9 cellular contexts compared by ENCODE assay signal in the genomic region with DNA sequence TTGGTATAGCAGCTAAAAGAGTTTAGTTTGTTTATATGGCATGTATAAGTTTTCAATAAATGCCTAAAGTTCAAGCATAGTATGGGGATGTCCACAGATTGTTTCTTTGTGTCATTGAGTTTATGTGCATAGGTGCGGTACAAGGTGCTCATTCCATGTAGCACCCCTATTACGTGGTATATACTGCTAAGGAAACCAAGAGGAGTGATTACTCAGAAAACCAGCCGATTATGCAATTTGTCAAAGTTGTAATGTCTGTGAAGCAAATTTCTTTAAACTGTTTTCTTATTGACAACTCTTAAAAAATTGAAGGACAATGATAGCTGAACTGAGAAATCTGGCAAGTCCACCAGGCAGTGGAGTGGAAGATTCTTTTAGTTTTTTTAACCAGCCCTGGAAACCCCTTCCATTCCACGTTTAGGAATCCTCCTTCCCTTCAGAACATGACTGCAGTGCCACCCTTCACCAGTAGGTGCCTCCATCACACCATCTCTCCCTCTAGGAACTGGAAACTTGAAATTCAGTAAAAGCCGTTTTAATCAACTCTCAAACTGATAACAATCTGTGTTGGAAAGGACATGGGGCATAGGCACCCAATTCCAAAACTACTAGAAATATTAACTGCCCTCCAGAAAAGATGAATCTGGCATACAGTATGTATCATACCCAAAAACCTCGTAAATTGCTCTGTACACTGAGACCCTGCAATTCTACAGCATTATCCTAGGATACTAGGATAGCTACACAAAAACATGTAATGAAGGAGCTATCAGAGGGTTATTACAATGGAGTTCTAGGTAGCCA. TPM values are rescaled to one million over a fixed set of nuclear protein-coding genes. Genes with fewer than 3 reads are reported as not detected.
DNase-seq lines count a peak whose midpoint lies in the region; ATAC-seq, FAIRE-seq and TF ChIP-seq lines count a peak whose summit lies in the region.
"Had no signal": no experiment of that assay in that cellular context is flagged by ENCODE, and none has a peak within 500 bp of the region (broad histone marks: within the 10 kb centered on the region; RNA-seq: fewer than 3 reads in every experiment).

No MANE protein-coding gene starts in this region.

- H3K9ac ChIP-seq in Karpas-422 (ENCODE audit: low read length), result no peak overlapping the region

- TF ChIP-seq CTCF in glutamatergic neuron (IDR thresholded peaks at IDR 0.05; ENCODE audit: partially characterized antibody, unreplicated experiment) (peak; percentile 97), progenitor cell of endocrine pancreas (IDR thresholded peaks at IDR 0.05; ENCODE audit: unreplicated experiment) (peak; percentile 94)

- H3K4me1 Mint-ChIP-seq in activated naive CD4-positive, alpha-beta T cell treated with anti-CD3 and anti-CD28 coated beads, Interleukin-2, amount 10 ng/mL, durations not matched to agents 7 days and 5 days, result peaks cover 23% of the 10 kb centered on the region
- H3K4me1 Mint-ChIP-seq in glutamatergic neuron (ENCODE audit: low read depth, unreplicated experiment) (no peaks in the 10 kb centered on the region), progenitor cell of endocrine pancreas (ENCODE audit: low read depth) (no peaks in the 10 kb centered on the region)

- H3K4me1 ChIP-seq in Karpas-422 (ENCODE audit: low read length), result no peaks in the 10 kb centered on the region

- H3K79me2 ChIP-seq in Karpas-422 (ENCODE audit: low read length), result no peaks in the 10 kb centered on the region

- no peak overlapping the region for H3K27ac Mint-ChIP-seq in activated naive CD4-positive, alpha-beta T cell treated with anti-CD3 and anti-CD28 coated beads, Interleukin-2, amount 10 ng/mL, durations not matched to agents 7 days and 5 days
- H3K27ac Mint-ChIP-seq in glutamatergic neuron (ENCODE audit: unreplicated experiment) (no peak overlapping the region), progenitor cell of endocrine pancreas (no peak overlapping the region)
- H3K27ac Mint-ChIP-seq: activated naive CD8-positive, alpha-beta T cell had no signal

- H3K27me3 Mint-ChIP-seq in activated naive CD4-positive, alpha-beta T cell treated with anti-CD3 and anti-CD28 coated beads, Interleukin-2, amount 10 ng/mL, durations not matched to agents 7 days and 5 days, result no peaks in the 10 kb centered on the region
- H3K27me3 Mint-ChIP-seq in glutamatergic neuron (ENCODE audit: unreplicated experiment), result no peaks in the 10 kb centered on the region
- H3K27me3 Mint-ChIP-seq in progenitor cell of endocrine pancreas, result no peaks in the 10 kb centered on the region
- H3K27me3 Mint-ChIP-seq: activated naive CD8-positive, alpha-beta T cell had no signal

- H3K4me3 Mint-ChIP-seq in activated naive CD4-positive, alpha-beta T cell treated with anti-CD3 and anti-CD28 coated beads, Interleukin-2, amount 10 ng/mL, durations not matched to agents 7 days and 5 days, result no peak overlapping the region
- no peak overlapping the region for H3K4me3 Mint-ChIP-seq in glutamatergic neuron (ENCODE audit: unreplicated experiment)
- no peak overlapping the region for H3K4me3 Mint-ChIP-seq in progenitor cell of endocrine pancreas (ENCODE audit: low read depth)
- H3K4me3 Mint-ChIP-seq: activated naive CD8-positive, alpha-beta T cell had no signal

- H3K27ac ChIP-seq in Karpas-422 (ENCODE audit: low read length), result no peak overlapping the region

- no peak overlapping the region for H2AFZ ChIP-seq in Karpas-422 (ENCODE audit: low read length)

- CTCF ChIA-PET in activated naive CD4-positive, alpha-beta T cell treated with anti-CD3 and anti-CD28 coated beads, Interleukin-2, amount 10 ng/mL, durations not matched to agents 7 days and 5 days (lab: Charles Lee), result interaction anchor here (0.9 to 4.6 kb wide), 29 partner anchors 15 to 340 kb away, joined by 3 to 30 read pairs (median 5); partner anchors contain the start of genes DCUN1D3 and LYRM1

- no peaks in the 10 kb centered on the region for H3K9me3 Mint-ChIP-seq in activated naive CD4-positive, alpha-beta T cell treated with anti-CD3 and anti-CD28 coated beads, Interleukin-2, amount 10 ng/mL, durations not matched to agents 7 days and 5 days
- H3K9me3 Mint-ChIP-seq in glutamatergic neuron (ENCODE audit: unreplicated experiment), result no peaks in the 10 kb centered on the region
- no peaks in the 10 kb centered on the region for H3K9me3 Mint-ChIP-seq in progenitor cell of endocrine pancreas (ENCODE audit: low read depth)

- peaks cover 14% of the 10 kb centered on the region for H3K36me3 Mint-ChIP-seq in activated naive CD4-positive, alpha-beta T cell treated with anti-CD3 and anti-CD28 coated beads, Interleukin-2, amount 10 ng/mL, durations not matched to agents 7 days and 5 days
- no peaks in the 10 kb centered on the region for H3K36me3 Mint-ChIP-seq in glutamatergic neuron (ENCODE audit: unreplicated experiment)
- H3K36me3 Mint-ChIP-seq in progenitor cell of endocrine pancreas (ENCODE audit: insufficient read depth), result peaks cover 5% of the 10 kb centered on the region
- H3K36me3 Mint-ChIP-seq: activated naive CD8-positive, alpha-beta T cell had no signal

- H3K9me2 ChIP-seq in Karpas-422 (replicated peaks; ENCODE audit: insufficient read depth, low read length), result no peaks in the 10 kb centered on the region

- no peaks in the 10 kb centered on the region for H3K9me3 ChIP-seq in Karpas-422 (ENCODE audit: low read length)

- no peak for ATAC-seq in GM19328 (IDR thresholded peaks at IDR 0.05; ENCODE audit: unreplicated experiment)

- H3K36me3 ChIP-seq in Karpas-422 (ENCODE audit: insufficient read depth, low read length), result peaks cover 5% of the 10 kb centered on the region; the same call in 1 of the 2 replicates

- no peaks in the 10 kb centered on the region for H3K27me3 ChIP-seq in Karpas-422 (ENCODE audit: low read length)

- H3K4me2 ChIP-seq in Karpas-422 (ENCODE audit: low read depth, low read length, poor library complexity, severe bottlenecking), result no peak overlapping the region

- no peak overlapping the region for H3K4me3 ChIP-seq in Karpas-422 (ENCODE audit: low read length)

- H4K20me1 ChIP-seq in Karpas-422 (ENCODE audit: insufficient read depth, low read depth, low read length), result no peaks in the 10 kb centered on the region

- no peak for FAIRE-seq in urothelium cell line (lab: Jason Lieb, UNC)

- peak; percentile 64 for DNase-seq in DMS53 (lab: John Stamatoyannopoulos, UW)
- peak; percentile 86 for DNase-seq in Karpas-422
- peak; percentile 67 for DNase-seq in SKM-1 treated with dmso at 0.1 percent for 144 hours (lab: John Stamatoyannopoulos, UW; ENCODE audit: unreplicated experiment)
- DNase-seq in activated naive CD4-positive, alpha-beta T cell treated with anti-CD3 and anti-CD28 coated beads, Interleukin-2, amount 10 ng/mL, durations not matched to agents 7 days and 5 days, result peak; percentile 74
- peak; percentile 83 for DNase-seq in glutamatergic neuron
- peak; percentile 59 for DNase-seq in progenitor cell of endocrine pancreas (ENCODE audit: low spot score, unreplicated experiment)
- DNase-seq in urothelium cell line (ENCODE audit: low spot score), result peak; percentile 37

RNA-seq across cellular contexts. Expression of gene REXO5, which starts 43.5 kb away (rescaled TPM):
- 8.4 and 13.9 TPM in 2 replicates for total RNA-seq in Karpas-422 (2014; rRNA removed; shearing (Covaris generic); ENCODE audit: low replicate concordance)
- total RNA-seq in glutamatergic neuron (ENCODE audit: unreplicated experiment) (5.9 TPM), progenitor cell of endocrine pancreas (8.0 and 9.5 TPM in 2 replicates)

RNA-seq across cellular contexts. Expression of gene ERI2, which starts 43.5 kb away (rescaled TPM):
- 12.3 and 17.0 TPM in 2 replicates for total RNA-seq in Karpas-422 (2014; rRNA removed; shearing (Covaris generic); ENCODE audit: low replicate concordance)
- total RNA-seq in glutamatergic neuron (ENCODE audit: unreplicated experiment) (14.2 TPM), progenitor cell of endocrine pancreas (22.0 and 22.3 TPM in 2 replicates)

RNA-seq across cellular contexts. Expression of gene DCUN1D3, which starts 50.4 kb away (rescaled TPM):
- total RNA-seq in Karpas-422 (2014; rRNA removed; shearing (Covaris generic); ENCODE audit: low replicate concordance), result 6.2 and 7.3 TPM in 2 replicates
- total RNA-seq in glutamatergic neuron (ENCODE audit: unreplicated experiment) (15.3 TPM), progenitor cell of endocrine pancreas (23.2 and 24.2 TPM in 2 replicates)

RNA-seq across cellular contexts. Expression of gene LYRM1, which starts 50.8 kb away (rescaled TPM):
- 37.6 and 43.2 TPM in 2 replicates for total RNA-seq in Karpas-422 (2014; rRNA removed; shearing (Covaris generic); ENCODE audit: low replicate concordance)
- total RNA-seq in glutamatergic neuron (ENCODE audit: unreplicated experiment) (23.2 TPM), progenitor cell of endocrine pancreas (32.5 and 34.2 TPM in 2 replicates)
